In the genomic region with DNA sequence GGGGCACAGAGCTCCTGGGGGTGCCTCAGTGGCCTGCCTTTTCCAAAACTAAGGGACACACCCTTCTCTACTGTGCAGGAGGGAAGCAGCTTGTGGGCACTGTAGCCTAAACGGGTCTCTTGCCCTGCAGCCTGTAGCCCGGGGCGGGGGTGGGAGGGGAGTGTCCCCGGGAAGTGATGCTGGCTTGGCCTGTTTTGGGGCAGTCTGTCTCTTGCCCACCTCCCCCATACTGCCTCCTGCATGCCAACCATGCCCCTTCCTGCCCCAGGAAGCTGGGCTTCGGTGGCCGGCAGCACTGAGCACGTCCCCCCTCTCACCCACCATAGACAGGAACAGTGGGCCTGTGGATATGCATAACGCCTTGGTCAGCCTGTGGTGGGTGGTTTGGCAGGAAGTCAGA, we compare ENCODE assay signal across 25 cellular contexts. TPM values are rescaled to one million over a fixed set of nuclear protein-coding genes. Genes with fewer than 3 reads are reported as not detected.
DNase-seq lines count a peak whose midpoint lies in the region; ATAC-seq and TF ChIP-seq lines count a peak whose summit lies in the region.
"Had no signal": no experiment of that assay in that cellular context is flagged by ENCODE, and none has a peak within 500 bp of the region (broad histone marks: within the 10 kb centered on the region; RNA-seq: fewer than 3 reads in every experiment).

No MANE protein-coding gene starts in this region.

- H3K4me1 ChIP-seq in HUES6 (ENCODE audit: control insufficient read depth, insufficient read depth, low read length) (peaks cover 38% of the 10 kb centered on the region), sigmoid colon (peaks cover 0 to 29% (median 13%) of the 10 kb centered on the region in 4 donors)
- H3K4me1 ChIP-seq: SJSA1 had no signal

- no peaks in the 10 kb centered on the region for H3K9me3 ChIP-seq in HUES6 (ENCODE audit: control insufficient read depth, insufficient read depth, low read depth, low read length)
- H3K9me3 ChIP-seq in sigmoid colon = no peaks in the 10 kb centered on the region
- H3K9me3 ChIP-seq: BE2C, SJSA1 had no signal

- no peaks in the 10 kb centered on the region for H3K27me3 ChIP-seq in HUES6 (ENCODE audit: control insufficient read depth, insufficient read depth, low read length)
- H3K27me3 ChIP-seq in sigmoid colon = no peaks in the 10 kb centered on the region
- H3K27me3 ChIP-seq: BE2C, SJSA1 had no signal

- ATAC-seq in HG03460 (IDR thresholded peaks at IDR 0.05; ENCODE audit: unreplicated experiment) = no peak
- ATAC-seq: Panc1 had no signal

- H3K36me3 ChIP-seq in HUES6 (ENCODE audit: control insufficient read depth, insufficient read depth, low read length) (no peaks in the 10 kb centered on the region), sigmoid colon (no peaks in the 10 kb centered on the region)
- H3K36me3 ChIP-seq: BE2C, SJSA1 had no signal

- WGBS in sigmoid colon, 2 donors = 57 to 60% methylated on average over 8 of the region's 8 CpGs

- no peak overlapping the region for H3K27ac Mint-ChIP-seq in immature natural killer cell
- H3K27ac Mint-ChIP-seq: CD4-positive, CD25-positive, alpha-beta regulatory T cell; HFFc6 had no signal

- DNase-seq in immature natural killer cell (peak; percentile 9 to 23 (median 12)), sigmoid colon (no peak)
- no peak for DNase-seq in activated CD4-positive, alpha-beta T cell treated with anti-CD3 and anti-CD28 coated beads, Interleukin-2, amount 50 U/mL, for 4 hours
- DNase-seq in activated effector memory CD4-positive, alpha-beta T cell treated with anti-CD3 and anti-CD28 coated beads, Interleukin-2, amount 50 U/mL, for 16 hours = no peak
- DNase-seq: CD4-positive, CD25-positive, alpha-beta regulatory T cell; COR-L47; DMS79; H9; HFFc6; KBM-7; MM.1S; NCI-H1092; NCI-H1436 treated with DMSO at 0.1 percent for 48 hours; NCI-H2029; NCI-H2227 treated with DMSO at 0.1 percent for 48 hours; NCI-H510A; NCI-H748 treated with DMSO at 0.1 percent for 48 hours; NK-92 treated with Interleukin-12 subunit alpha and Interleukin-12 subunit beta, amount 100 ng/mL, for 24 hours had no signal

- no peaks in the 10 kb centered on the region for H3K9me3 Mint-ChIP-seq in immature natural killer cell
- H3K9me3 Mint-ChIP-seq: CD4-positive, CD25-positive, alpha-beta regulatory T cell; H9 had no signal

- peak overlapping the region; percentile 26; the same call in 1 of the 2 replicates for H3K27ac ChIP-seq in HUES6 (ENCODE audit: low read depth, low read length)
- H3K27ac ChIP-seq in angular gyrus (ENCODE audit: low read depth, low read length) = peak overlapping the region; percentile 93
- H3K27ac ChIP-seq in sigmoid colon = peak overlapping the region in 3 of 4 donors; percentile 28 to 57 (median 55)
- H3K27ac ChIP-seq: SJSA1 had no signal

- H3K4me3 Mint-ChIP-seq in immature natural killer cell = no peak overlapping the region
- H3K4me3 Mint-ChIP-seq: CD4-positive, CD25-positive, alpha-beta regulatory T cell; HFFc6 had no signal

- H3K9ac ChIP-seq in HUES6 (ENCODE audit: low read length) = no peak overlapping the region

- no peak for TF ChIP-seq POLR2A in sigmoid colon (IDR thresholded peaks at IDR 0.05)

- peaks cover 0 to 5% (median 2%) of the 10 kb centered on the region in 3 donors for H3K27me3 Mint-ChIP-seq in immature natural killer cell (ENCODE audit: low read depth in 3 of 3)

- TF ChIP-seq EP300 in sigmoid colon (IDR thresholded peaks at IDR 0.05) = no peak

- H3K4me3 ChIP-seq in HUES6 (ENCODE audit: low read depth, low read length) = no peak overlapping the region
- no peak overlapping the region for H3K4me3 ChIP-seq in sigmoid colon
- H3K4me3 ChIP-seq: SJSA1 had no signal

- TF ChIP-seq CTCF in sigmoid colon (IDR thresholded peaks at IDR 0.05) = no peak

- H3K36me3 Mint-ChIP-seq in immature natural killer cell = no peaks in the 10 kb centered on the region
- H3K36me3 Mint-ChIP-seq: CD4-positive, CD25-positive, alpha-beta regulatory T cell had no signal

- peaks cover 0 to 3% of the 10 kb centered on the region in 2 donors for H3K4me1 Mint-ChIP-seq in immature natural killer cell
- H3K4me1 Mint-ChIP-seq: CD4-positive, CD25-positive, alpha-beta regulatory T cell had no signal

- intact Hi-C loops in sigmoid colon (cut with DNase I) = loop anchor here (5.0 kb wide), 1 partner anchor 88 kb away; no protein-coding TSS in a partner anchor

RNA-seq across cellular contexts. Expression of a gene that starts 43.4 kb away (rescaled TPM):
- not detected for polyA plus RNA-seq in immature natural killer cell
- 10 to 100 TPM in 3 of 4 donors, 1 to 10 TPM in 1; 5.3 to 21.9 (median 12.8) TPM for total RNA-seq in sigmoid colon
- polyA plus RNA-seq in sigmoid colon = 1 to 10 TPM in 2 of 3 donors, under 1 TPM in 1; 0.23 to 7.6 (median 1.8) TPM
- total RNA-seq: CD4-positive, CD25-positive, alpha-beta regulatory T cell; HFFc6; HT-29; SJSA1 had no signal
- polyA plus RNA-seq: CD4-positive, CD25-positive, alpha-beta regulatory T cell had no signal

Comparison
In these comparisons a context has a peak if more than half of its experiments do, and no peak if none do; other contexts are left out.
1. H3K27ac ChIP-seq: peak in every context shown above with its lines; median percentile 93 in angular gyrus; 55 in sigmoid colon; 26 in HUES6.
2. DNase-seq: peak in immature natural killer cell (3 of 3); none in sigmoid colon (single experiment), activated CD4-positive, alpha-beta T cell treated with anti-CD3 and anti-CD28 coated beads, Interleukin-2, amount 50 U/mL, for 4 hours (0 of 2) and activated effector memory CD4-positive, alpha-beta T cell treated with anti-CD3 and anti-CD28 coated beads, Interleukin-2, amount 50 U/mL, for 16 hours (single experiment).